In the genomic region with DNA sequence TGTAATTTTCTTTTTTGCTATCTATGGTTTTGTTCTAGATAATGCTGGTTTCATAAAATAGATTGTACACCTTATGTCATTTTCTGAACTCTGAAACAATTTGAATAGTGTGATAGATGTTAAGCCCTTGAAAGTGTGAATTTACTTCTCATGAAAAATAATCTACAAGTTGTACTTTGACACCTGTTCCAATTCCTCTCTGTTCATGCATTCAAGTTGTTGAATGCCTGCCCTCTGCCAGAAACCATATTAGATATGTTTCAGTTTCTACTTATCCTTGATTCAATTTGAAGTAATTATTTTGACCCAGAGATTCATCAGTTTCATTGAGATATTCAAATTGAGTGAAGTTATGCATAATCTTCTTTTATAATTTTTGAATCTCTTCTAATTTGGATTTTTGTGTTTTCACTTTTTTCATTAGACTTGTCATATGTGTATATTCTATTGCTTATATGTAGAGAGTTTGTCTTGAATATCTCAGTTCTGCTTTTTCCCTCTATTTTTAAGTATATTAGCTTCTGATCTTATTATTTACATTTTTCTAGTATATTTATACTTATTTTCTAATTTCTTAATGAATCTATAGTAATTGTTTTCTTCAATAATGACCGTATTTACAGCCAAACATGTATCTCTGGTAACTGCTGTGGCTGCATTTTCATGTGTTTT, we compare ENCODE assay signal across 20 cellular contexts.
DNase-seq lines count a peak whose midpoint lies in the region; ATAC-seq and TF ChIP-seq lines count a peak whose summit lies in the region.
"Had no signal": no experiment of that assay in that cellular context is flagged by ENCODE, and none has a peak within 500 bp of the region (broad histone marks: within the 10 kb centered on the region; RNA-seq: fewer than 3 reads in every experiment).

No MANE protein-coding gene starts in this region.

- H3K36me3 ChIP-seq in HEK293 (ENCODE audit: control insufficient read depth in 2 of 2, insufficient read depth in 1 of 2, low read length in 2 of 2), result no peaks in the 10 kb centered on the region

- H3K4me3 ChIP-seq in GM12865 (ENCODE audit: low read depth, low read length) (no peak overlapping the region), HEK293 (ENCODE audit: low read depth, low read length) (no peak overlapping the region)
- H3K4me3 ChIP-seq: skin epidermis had no signal

- H3K9me3 Mint-ChIP-seq in activated CD4-positive, alpha-beta memory T cell treated with anti-CD3 and anti-CD28 coated beads for 36 hours, result no peaks in the 10 kb centered on the region
- H3K9me3 Mint-ChIP-seq: stimulated activated effector memory CD8-positive, alpha-beta T cell treated with anti-CD3 and anti-CD28 coated beads, Interleukin-12 subunit alpha, Interleukin-12 subunit beta, amount 100 ng/mL, for 72 hours; T-cell had no signal

- no peaks in the 10 kb centered on the region for H3K27me3 Mint-ChIP-seq in activated CD4-positive, alpha-beta memory T cell treated with anti-CD3 and anti-CD28 coated beads for 36 hours

- CTCF ChIA-PET in HEK293 (lab: Yijun Ruan, JAX), result no interaction called here
- CTCF ChIA-PET in activated CD4-positive, alpha-beta memory T cell treated with anti-CD3 and anti-CD28 coated beads for 36 hours (lab: Charles Lee), result no interaction called here

- no peaks in the 10 kb centered on the region for H3K4me1 Mint-ChIP-seq in activated CD4-positive, alpha-beta memory T cell treated with anti-CD3 and anti-CD28 coated beads for 36 hours (ENCODE audit: low read depth)
- H3K4me1 Mint-ChIP-seq: activated CD8-positive, alpha-beta memory T cell treated with anti-CD3 and anti-CD28 coated beads, Interleukin-2, amount 10 ng/mL, durations not matched to agents 7 days and 5 days; stimulated activated effector memory CD8-positive, alpha-beta T cell treated with anti-CD3 and anti-CD28 coated beads, Interleukin-12 subunit alpha, Interleukin-12 subunit beta, amount 100 ng/mL, for 72 hours; T-cell had no signal

- no peak overlapping the region for H3K27ac ChIP-seq in HEK293 (ENCODE audit: extremely low read depth, low read depth, low read length)
- H3K27ac ChIP-seq: C4-2B, skin epidermis had no signal

- intact Hi-C loops in activated CD4-positive, alpha-beta memory T cell treated with anti-CD3 and anti-CD28 coated beads for 36 hours (cut with micrococcal nuclease), result no loop called here

- POLR2A ChIA-PET in HEK293 (lab: Yijun Ruan, JAX), result no interaction called here
- POLR2A ChIA-PET in activated CD4-positive, alpha-beta memory T cell treated with anti-CD3 and anti-CD28 coated beads for 36 hours (lab: Charles Lee), result no interaction called here

- no peaks in the 10 kb centered on the region for H3K9me3 ChIP-seq in HEK293 (ENCODE audit: control insufficient read depth, insufficient read depth, low read depth, low read length)

- TF ChIP-seq CTCF in GM12865 (IDR thresholded peaks at IDR 0.05; ENCODE audit: insufficient read depth, low read depth, low read length, missing control alignments) (no peak), HEK293 (tag by site-specific recombination; IDR thresholded peaks at IDR 0.05) (no peak)

- ATAC-seq in GM19043 (IDR thresholded peaks at IDR 0.05; ENCODE audit: low read depth, unreplicated experiment), result peak; percentile 65
- peak; percentile 84 for ATAC-seq in HG03175 (IDR thresholded peaks at IDR 0.05; ENCODE audit: unreplicated experiment)
- ATAC-seq in HG03097 (IDR thresholded peaks at IDR 0.05; ENCODE audit: low FRiP score, unreplicated experiment), result no peak
- ATAC-seq: activated CD8-positive, alpha-beta memory T cell treated with anti-CD3 and anti-CD28 coated beads, Interleukin-2, amount 10 ng/mL, durations not matched to agents 7 days and 5 days; HCT116; left lobe of liver; stimulated activated effector memory CD8-positive, alpha-beta T cell treated with anti-CD3 and anti-CD28 coated beads, Interleukin-12 subunit alpha, Interleukin-12 subunit beta, amount 100 ng/mL, for 72 hours; T-cell had no signal

- 0 out of 2 replicates have a peak, but pooled peaks cover 6% of the 10 kb centered on the region for H3K4me1 ChIP-seq in HEK293 (ENCODE audit: control insufficient read depth, insufficient read depth, low read length)

- peak; percentile 33 for DNase-seq in GM12865 (ENCODE audit: low read depth)
- no peak for DNase-seq in activated CD4-positive, CD25-positive, alpha-beta regulatory T cell treated with anti-CD3 and anti-CD28 coated beads, Interleukin-2, amount 50 U/mL, for 72 hours
- DNase-seq in HT-29 (ENCODE audit: low spot score), result no peak
- no peak for DNase-seq in activated CD4-positive, alpha-beta memory T cell treated with anti-CD3 and anti-CD28 coated beads for 36 hours
- DNase-seq: activated CD4-positive, CD25-positive, alpha-beta regulatory T cell; activated CD8-positive, alpha-beta memory T cell treated with anti-CD3 and anti-CD28 coated beads, Interleukin-2, amount 10 ng/mL, durations not matched to agents 7 days and 5 days; anterior cingulate cortex; DMS153; NCI-H1105; T-cell; trophoblast cell had no signal

- no peaks in the 10 kb centered on the region for H3K36me3 Mint-ChIP-seq in activated CD4-positive, alpha-beta memory T cell treated with anti-CD3 and anti-CD28 coated beads for 36 hours
- H3K36me3 Mint-ChIP-seq: activated CD8-positive, alpha-beta memory T cell treated with anti-CD3 and anti-CD28 coated beads, Interleukin-2, amount 10 ng/mL, durations not matched to agents 7 days and 5 days; stimulated activated effector memory CD8-positive, alpha-beta T cell treated with anti-CD3 and anti-CD28 coated beads, Interleukin-12 subunit alpha, Interleukin-12 subunit beta, amount 100 ng/mL, for 72 hours; T-cell had no signal

- H3K4me3 Mint-ChIP-seq in activated CD4-positive, alpha-beta memory T cell treated with anti-CD3 and anti-CD28 coated beads for 36 hours, result no peak overlapping the region
- H3K4me3 Mint-ChIP-seq: activated CD8-positive, alpha-beta memory T cell treated with anti-CD3 and anti-CD28 coated beads, Interleukin-2, amount 10 ng/mL, durations not matched to agents 7 days and 5 days; stimulated activated effector memory CD8-positive, alpha-beta T cell treated with anti-CD3 and anti-CD28 coated beads, Interleukin-12 subunit alpha, Interleukin-12 subunit beta, amount 100 ng/mL, for 72 hours; T-cell had no signal

- no peak overlapping the region for H3K27ac Mint-ChIP-seq in activated CD4-positive, alpha-beta memory T cell treated with anti-CD3 and anti-CD28 coated beads for 36 hours
- H3K27ac Mint-ChIP-seq: activated CD8-positive, alpha-beta memory T cell treated with anti-CD3 and anti-CD28 coated beads, Interleukin-2, amount 10 ng/mL, durations not matched to agents 7 days and 5 days; stimulated activated effector memory CD8-positive, alpha-beta T cell treated with anti-CD3 and anti-CD28 coated beads, Interleukin-12 subunit alpha, Interleukin-12 subunit beta, amount 100 ng/mL, for 72 hours; T-cell had no signal

TF ChIP-seq in HEK293, 187 proteins besides CTCF, POLR2A, EP300 and RAD21 (continues in another document):
- TF ChIP-seq ZNF404 (tag by site-specific recombination; IDR thresholded peaks at IDR 0.05) (no peak), MYNN (tag by site-specific recombination; IDR thresholded peaks at IDR 0.05; ENCODE audit: borderline replicate concordance) (no peak), SCRT1 (tag by site-specific recombination; IDR thresholded peaks at IDR 0.05; ENCODE audit: borderline replicate concordance) (peak; percentile 71; the same call in 1 of the 2 replicates), ZNF24 (tag by site-specific recombination; IDR thresholded peaks at IDR 0.05) (no peak), SCRT2 (tag by site-specific recombination; IDR thresholded peaks at IDR 0.05) (peak; percentile 72), ZBTB17 (tag by site-specific recombination; IDR thresholded peaks at IDR 0.05) (no peak), ZNF560 (tag by site-specific recombination; IDR thresholded peaks at IDR 0.05; ENCODE audit: borderline replicate concordance) (no peak), ZNF223 (tag by site-specific recombination; IDR thresholded peaks at IDR 0.05) (no peak), ZBTB20 (tag by site-specific recombination; IDR thresholded peaks at IDR 0.05) (no peak), ZNF132 (tag by site-specific recombination; IDR thresholded peaks at IDR 0.05; ENCODE audit: borderline replicate concordance) (no peak), PRDM1 (tag by site-specific recombination; IDR thresholded peaks at IDR 0.05) (no peak), ZBTB1 (tag by site-specific recombination; IDR thresholded peaks at IDR 0.05) (no peak)
- TF ChIP-seq, protein P1, sequence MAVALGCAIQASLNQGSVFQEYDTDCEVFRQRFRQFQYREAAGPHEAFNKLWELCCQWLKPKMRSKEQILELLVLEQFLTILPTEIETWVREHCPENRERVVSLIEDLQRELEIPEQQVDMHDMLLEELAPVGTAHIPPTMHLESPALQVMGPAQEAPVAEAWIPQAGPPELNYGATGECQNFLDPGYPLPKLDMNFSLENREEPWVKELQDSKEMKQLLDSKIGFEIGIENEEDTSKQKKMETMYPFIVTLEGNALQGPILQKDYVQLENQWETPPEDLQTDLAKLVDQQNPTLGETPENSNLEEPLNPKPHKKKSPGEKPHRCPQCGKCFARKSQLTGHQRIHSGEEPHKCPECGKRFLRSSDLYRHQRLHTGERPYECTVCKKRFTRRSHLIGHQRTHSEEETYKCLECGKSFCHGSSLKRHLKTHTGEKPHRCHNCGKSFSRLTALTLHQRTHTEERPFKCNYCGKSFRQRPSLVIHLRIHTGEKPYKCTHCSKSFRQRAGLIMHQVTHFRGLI (tag by site-specific recombination; IDR thresholded peaks at IDR 0.05), result no peak
